ENCODE assay signal across 8 cellular contexts in genomic region chr12:118103601-118104382, GRCh38. TPM values are rescaled to one million over a fixed set of nuclear protein-coding genes. Genes with fewer than 3 reads are reported as not detected.
DNase-seq lines count a peak whose midpoint lies in the region; ATAC-seq and TF ChIP-seq lines count a peak whose summit lies in the region.

VSIG10 (minus strand) TSS chr12:118104011; CDS start chr12:118103671, 340 bp downstream.

- H3K4me3 ChIP-seq in HFF-Myc (replicated peaks; ENCODE audit: low read depth, low read length) (peak within 1 kb of the TSS; percentile 73), foreskin fibroblast (ENCODE audit: low read depth in 1 of 2, low read length in 2 of 2) (peak within 1 kb of the TSS; percentile 74 to 77), upper lobe of left lung (peak within 1 kb of the TSS; percentile 85 to 93 (median 89))
- peak within 1 kb of the TSS; percentile 54 for H3K4me3 ChIP-seq in naive thymus-derived CD4-positive, alpha-beta T cell (ENCODE audit: low read length)

- POLR2A ChIA-PET in naive thymus-derived CD4-positive, alpha-beta T cell (lab: Charles Lee): no interaction called here

- peak; percentile 79 for DNase-seq in DMS 273 (lab: John Stamatoyannopoulos, UW; ENCODE audit: unreplicated experiment)
- no peak for DNase-seq in HFF-Myc (ENCODE audit: extremely low read depth, low read depth)
- peak; percentile 24 for DNase-seq in NCI-H748 treated with DMSO at 0.1 percent for 48 hours (lab: John Stamatoyannopoulos, UW)
- peak; percentile 19 for DNase-seq in activated naive CD4-positive, alpha-beta T cell treated with anti-CD3 and anti-CD28 coated beads for 36 hours
- peak; percentile 68 to 84 for DNase-seq in foreskin fibroblast
- DNase-seq in naive thymus-derived CD4-positive, alpha-beta T cell: peak in 6 of 9 donors; percentile 8 to 54 (median 14)
- peak; percentile 89 to 93 for DNase-seq in upper lobe of left lung
- DNase-seq in GOT3 (lab: John Stamatoyannopoulos, UW): no peak

- TF ChIP-seq POLR2A in upper lobe of left lung (IDR thresholded peaks at IDR 0.05): peak in 3 of 4 donors; percentile 45 to 94 (median 75)

- intact Hi-C loops in activated naive CD4-positive, alpha-beta T cell treated with anti-CD3 and anti-CD28 coated beads for 36 hours (cut with micrococcal nuclease): loop anchor here (2.0 kb wide), 1 partner anchor 229 kb away; no protein-coding TSS in a partner anchor
- intact Hi-C loops in naive thymus-derived CD4-positive, alpha-beta T cell (cut with micrococcal nuclease): loop anchor here (2.0 to 5.0 kb wide), 2 partner anchors 41 kb away; partner anchors contain the start of gene WSB2 (in 1 of the 2)

- H3K27me3 Mint-ChIP-seq in activated naive CD4-positive, alpha-beta T cell treated with anti-CD3 and anti-CD28 coated beads for 36 hours (ENCODE audit: low read depth): peaks cover 20% of the 10 kb centered on the region
- H3K27me3 Mint-ChIP-seq in naive thymus-derived CD4-positive, alpha-beta T cell: peaks cover 15 to 28% (median 18%) of the 10 kb centered on the region in 5 donors

- no peak for TF ChIP-seq CTCF in HFF-Myc (IDR thresholded peaks at IDR 0.05; ENCODE audit: low read depth, low read length, missing control alignments)
- no peak for TF ChIP-seq CTCF in foreskin fibroblast (IDR thresholded peaks at IDR 0.05; ENCODE audit: low read depth, low read length)
- TF ChIP-seq CTCF in upper lobe of left lung (IDR thresholded peaks at IDR 0.05): no peak

- no peak within 1 kb of the TSS for H3K27ac ChIP-seq in naive thymus-derived CD4-positive, alpha-beta T cell (ENCODE audit: low read depth, low read length)
- H3K27ac ChIP-seq in upper lobe of left lung: peak within 1 kb of the TSS; percentile 77 to 89 (median 87)

- no peaks in the 10 kb centered on the region for H3K9me3 Mint-ChIP-seq in activated naive CD4-positive, alpha-beta T cell treated with anti-CD3 and anti-CD28 coated beads for 36 hours
- no peaks in the 10 kb centered on the region for H3K9me3 Mint-ChIP-seq in naive thymus-derived CD4-positive, alpha-beta T cell

- H3K36me3 ChIP-seq in naive thymus-derived CD4-positive, alpha-beta T cell (ENCODE audit: control insufficient read depth in 2 of 3, insufficient read depth in 3 of 3, low read length in 3 of 3): no peaks in the 10 kb centered on the region
- no peaks in the 10 kb centered on the region for H3K36me3 ChIP-seq in upper lobe of left lung

- CTCF ChIA-PET in activated naive CD4-positive, alpha-beta T cell treated with anti-CD3 and anti-CD28 coated beads for 36 hours (lab: Charles Lee): interaction anchor here (0.7 to 1.2 kb wide), 2 partner anchors 18 kb away, joined by 3 read pairs; no protein-coding TSS in a partner anchor
- CTCF ChIA-PET in naive thymus-derived CD4-positive, alpha-beta T cell (lab: Charles Lee): no interaction called here

- H3K4me1 ChIP-seq in naive thymus-derived CD4-positive, alpha-beta T cell (ENCODE audit: control insufficient read depth in 2 of 2, insufficient read depth in 2 of 2, low read length in 2 of 2): no peaks in the 10 kb centered on the region
- peaks cover 15 to 32% (median 20%) of the 10 kb centered on the region in 4 donors for H3K4me1 ChIP-seq in upper lobe of left lung

- 0% methylated on average over 48 of the region's 75 CpGs; no CpG with 5 or more reads in 1 of the 2 donors for WGBS in upper lobe of left lung, 2 donors

- H3K4me3 Mint-ChIP-seq in activated naive CD4-positive, alpha-beta T cell treated with anti-CD3 and anti-CD28 coated beads for 36 hours: peak within 1 kb of the TSS; percentile 68
- H3K4me3 Mint-ChIP-seq in naive thymus-derived CD4-positive, alpha-beta T cell: peak within 1 kb of the TSS; percentile 74 to 95 (median 88)

- peaks cover 0 to 4% of the 10 kb centered on the region in 2 donors for H3K27me3 ChIP-seq in naive thymus-derived CD4-positive, alpha-beta T cell (ENCODE audit: control insufficient read depth in 2 of 2, insufficient read depth in 2 of 2, low read length in 2 of 2)
- H3K27me3 ChIP-seq in upper lobe of left lung: no peaks in the 10 kb centered on the region

- H3K27ac Mint-ChIP-seq in activated naive CD4-positive, alpha-beta T cell treated with anti-CD3 and anti-CD28 coated beads for 36 hours: peak within 1 kb of the TSS; percentile 16
- H3K27ac Mint-ChIP-seq in naive thymus-derived CD4-positive, alpha-beta T cell: no peak within 1 kb of the TSS

- no peaks in the 10 kb centered on the region for H3K36me3 Mint-ChIP-seq in activated naive CD4-positive, alpha-beta T cell treated with anti-CD3 and anti-CD28 coated beads for 36 hours (ENCODE audit: low read depth)
- peaks cover 0 to 3% (median 0%) of the 10 kb centered on the region in 5 donors for H3K36me3 Mint-ChIP-seq in naive thymus-derived CD4-positive, alpha-beta T cell

- H3K9me3 ChIP-seq in naive thymus-derived CD4-positive, alpha-beta T cell (ENCODE audit: control insufficient read depth in 2 of 3, low read length in 3 of 3): no peaks in the 10 kb centered on the region
- no peaks in the 10 kb centered on the region for H3K9me3 ChIP-seq in upper lobe of left lung

- TF ChIP-seq EP300 in upper lobe of left lung (IDR thresholded peaks at IDR 0.05): no peak

- peak; percentile 77 for ATAC-seq in naive thymus-derived CD4-positive, alpha-beta T cell
- peak; percentile 94 to 96 for ATAC-seq in upper lobe of left lung (ENCODE audit: low FRiP score in 2 of 2)

- peaks cover 5% of the 10 kb centered on the region for H3K4me1 Mint-ChIP-seq in activated naive CD4-positive, alpha-beta T cell treated with anti-CD3 and anti-CD28 coated beads for 36 hours (ENCODE audit: low read depth)
- peaks cover 5 to 10% (median 9%) of the 10 kb centered on the region in 7 donors for H3K4me1 Mint-ChIP-seq in naive thymus-derived CD4-positive, alpha-beta T cell

RNA-seq across cellular contexts. Expression of gene VSIG10, which starts in this region (rescaled TPM):
- 1 to 10 TPM; 1.7 to 2.4 TPM for total RNA-seq in activated naive CD4-positive, alpha-beta T cell treated with anti-CD3 and anti-CD28 coated beads for 36 hours
- total RNA-seq in naive thymus-derived CD4-positive, alpha-beta T cell: 1 to 10 TPM; 3.9 to 8.5 (median 5.3) TPM
- polyA plus RNA-seq in naive thymus-derived CD4-positive, alpha-beta T cell: 1 to 10 TPM; 1.5 to 5.5 TPM
- 100 to 1,000 TPM in 1 of 6 donors, 10 to 100 TPM in 5; 44.1 to 157 (median 72.8) TPM for total RNA-seq in upper lobe of left lung

Comparison
In these comparisons a context has a peak if more than half of its experiments do, and no peak if none do; other contexts are left out.
1. RNA of gene VSIG10 (total RNA-seq): 44.1 to 157 TPM in upper lobe of left lung; 3.9 to 8.5 TPM in naive thymus-derived CD4-positive, alpha-beta T cell and 1.7 to 2.4 TPM in activated naive CD4-positive, alpha-beta T cell treated with anti-CD3 and anti-CD28 coated beads for 36 hours; every median in the first group is over 4 times any median in the second.
2. DNase-seq: peak in DMS 273 (single experiment), NCI-H748 treated with DMSO at 0.1 percent for 48 hours (single experiment), activated naive CD4-positive, alpha-beta T cell treated with anti-CD3 and anti-CD28 coated beads for 36 hours (single experiment), foreskin fibroblast (2 of 2), naive thymus-derived CD4-positive, alpha-beta T cell (6 of 9) and upper lobe of left lung (2 of 2); none in HFF-Myc (single experiment) and GOT3 (single experiment).
3. Peak in every context shown above with its lines, with median percentiles within 50 percentile points of each other: H3K4me3 ChIP-seq.